In genomic region chr17:18033442-18034099, GRCh38 we compare ENCODE assay signal across 1 cellular context.
TF ChIP-seq lines count a peak whose summit lies in the region.

No MANE protein-coding gene starts in this region.

TF ChIP-seq in GM12878, 131 proteins besides CTCF, POLR2A, EP300 and RAD21 (continued from another document):
- TF ChIP-seq ZBTB11 (CRISPR knock-in tag; IDR thresholded peaks at IDR 0.05) (no peak), MYB (IDR thresholded peaks at IDR 0.05; ENCODE audit: borderline replicate concordance, low read depth, low read length) (no peak), PBX3 (IDR thresholded peaks at IDR 0.05; ENCODE audit: insufficient replicate concordance, low read depth, low read length) (no peak), TAF1 (IDR thresholded peaks at IDR 0.05; ENCODE audit: borderline replicate concordance, low read depth, low read length) (no peak), GABPA (IDR thresholded peaks at IDR 0.05; ENCODE audit: low read depth) (peak; percentile 83), EZH2 (IDR thresholded peaks at IDR 0.05; ENCODE audit: borderline replicate concordance, control insufficient read depth, low read depth, low read length) (no peak), SMARCA5 (IDR thresholded peaks at IDR 0.05) (no peak), BACH1 (IDR thresholded peaks at IDR 0.05; ENCODE audit: borderline replicate concordance) (no peak), PML (IDR thresholded peaks at IDR 0.05; ENCODE audit: low read length) (no peak), CREM (IDR thresholded peaks at IDR 0.05; ENCODE audit: low read depth) (peak; percentile 53; the same call in 1 of the 2 replicates)
